Comparison of ENCODE assay signal across 13 cellular contexts in the genomic region with DNA sequence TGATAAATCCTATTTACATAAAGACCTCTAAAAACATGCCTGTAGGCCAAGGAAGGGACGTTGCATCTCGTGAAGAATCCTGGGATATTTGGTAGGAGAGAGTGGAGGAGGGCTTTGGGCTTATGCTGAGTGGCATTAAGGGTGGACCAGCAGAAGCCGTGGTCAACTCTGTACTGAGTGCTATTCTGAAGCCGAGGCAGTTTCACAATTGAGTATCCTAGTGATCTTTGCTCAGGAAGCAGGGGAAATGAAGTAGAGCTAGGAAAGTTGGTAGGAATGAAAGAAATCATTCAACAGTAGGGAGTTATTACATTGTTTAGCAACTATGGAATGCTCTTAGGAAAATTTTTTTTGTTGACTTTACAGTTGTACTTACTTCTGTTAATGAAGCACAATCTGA.
"Had no signal": no experiment of that assay in that cellular context is flagged by ENCODE, and none has a peak within 500 bp of the region (broad histone marks: within the 10 kb centered on the region; RNA-seq: fewer than 3 reads in every experiment).

No MANE protein-coding gene starts in this region.

- H3K27me3 Mint-ChIP-seq: activated CD8-positive, alpha-beta T cell treated with anti-CD3 and anti-CD28 coated beads for 36 hours; activated naive CD8-positive, alpha-beta T cell treated with anti-CD3 and anti-CD28 coated beads, Interleukin-2, amount 10 ng/mL, durations not matched to agents 7 days and 5 days had no signal

- H3K4me3 ChIP-seq: dorsolateral prefrontal cortex, esophagus muscularis mucosa, smooth muscle cell, tibial nerve had no signal

- H3K4me1 ChIP-seq: esophagus muscularis mucosa had no signal

- ATAC-seq: activated CD8-positive, alpha-beta T cell treated with anti-CD3 and anti-CD28 coated beads for 36 hours; stimulated activated effector memory CD8-positive, alpha-beta T cell treated with anti-CD3 and anti-CD28 coated beads, Interleukin-12 subunit alpha, Interleukin-12 subunit beta, amount 100 ng/mL, for 72 hours had no signal

- H3K4me3 Mint-ChIP-seq: activated CD8-positive, alpha-beta T cell treated with anti-CD3 and anti-CD28 coated beads for 36 hours; activated naive CD8-positive, alpha-beta T cell treated with anti-CD3 and anti-CD28 coated beads, Interleukin-2, amount 10 ng/mL, durations not matched to agents 7 days and 5 days; stimulated activated effector memory CD8-positive, alpha-beta T cell treated with anti-CD3 and anti-CD28 coated beads, Interleukin-12 subunit alpha, Interleukin-12 subunit beta, amount 100 ng/mL, for 72 hours had no signal

- DNase-seq: activated CD8-positive, alpha-beta memory T cell treated with anti-CD3 and anti-CD28 coated beads, Interleukin-2, amount 50 U/mL, for 4 hours; activated CD8-positive, alpha-beta T cell treated with anti-CD3 and anti-CD28 coated beads for 36 hours; activated naive CD8-positive, alpha-beta T cell treated with anti-CD3 and anti-CD28 coated beads, Interleukin-2, amount 10 ng/mL, durations not matched to agents 7 days and 5 days; dorsolateral prefrontal cortex; foreskin fibroblast; glutamatergic neuron; mesendoderm; posterior cingulate gyrus; T-helper 9 cell had no signal

- H3K9me3 ChIP-seq: tibial nerve had no signal

- H3K36me3 ChIP-seq: esophagus muscularis mucosa, tibial nerve had no signal

- H3K27ac Mint-ChIP-seq: activated CD8-positive, alpha-beta T cell treated with anti-CD3 and anti-CD28 coated beads for 36 hours; activated naive CD8-positive, alpha-beta T cell treated with anti-CD3 and anti-CD28 coated beads, Interleukin-2, amount 10 ng/mL, durations not matched to agents 7 days and 5 days; stimulated activated effector memory CD8-positive, alpha-beta T cell treated with anti-CD3 and anti-CD28 coated beads, Interleukin-12 subunit alpha, Interleukin-12 subunit beta, amount 100 ng/mL, for 72 hours had no signal
